ENCODE assay signal across 20 cellular contexts in genomic region chr4:7864685-7865084, GRCh38.
A peak's percentile ranks its signal among the peaks of the same experiment; 100 is the strongest.
DNase-seq lines count a peak whose midpoint lies in the region; ATAC-seq, FAIRE-seq and TF ChIP-seq lines count a peak whose summit lies in the region.
"Had no signal": no experiment of that assay in that cellular context is flagged by ENCODE, and none has a peak within 500 bp of the region (broad histone marks: within the 10 kb centered on the region; RNA-seq: fewer than 3 reads in every experiment).

No MANE protein-coding gene starts in this region.

- in situ Hi-C loops in HepG2 (cut with HindIII; ENCODE audit: extremely low pct_ligation_motif_present, low pct_unique_long_range_greater_than_20kb), result no loop called here

- no peak overlapping the region for H2AFZ ChIP-seq in HepG2 (ENCODE audit: low read length)

- intact Hi-C loops in HepG2 (cut with micrococcal nuclease; ENCODE audit: unreplicated experiment), result no loop called here
- intact Hi-C loops in right lobe of liver (cut with DNase I), result no loop called here
- intact Hi-C loops in lower leg skin (cut with DNase I; ENCODE audit: low total_unique reads), result no loop called here

- H3K36me3 ChIP-seq in HepG2 (replicated peaks in 1 of 2; ENCODE audit: control insufficient read depth in 1 of 2, insufficient read depth in 2 of 2, low read length in 2 of 2), result peaks cover 1 to 8% of the 10 kb centered on the region in 2 experiments; a peak in 2 of 5 replicates
- no peaks in the 10 kb centered on the region for H3K36me3 ChIP-seq in right lobe of liver
- peaks cover 3% of the 10 kb centered on the region for H3K36me3 ChIP-seq in SJCRH30
- H3K36me3 ChIP-seq: HAP-1 had no signal

- no peak overlapping the region for H3K4me3 ChIP-seq in HepG2 (replicated peaks in 1 of 3; ENCODE audit: insufficient read depth in 1 of 3, low read depth in 2 of 3, low read length in 3 of 3)
- no peak overlapping the region for H3K4me3 ChIP-seq in right lobe of liver
- H3K4me3 ChIP-seq in SJCRH30, result no peak overlapping the region
- H3K4me3 ChIP-seq in lower leg skin (ENCODE audit: low read depth, poor library complexity, severe bottlenecking), result no peak overlapping the region
- H3K4me3 ChIP-seq: HAP-1 had no signal

- peaks cover 6% of the 10 kb centered on the region for H3K36me3 Mint-ChIP-seq in memory B cell
- H3K36me3 Mint-ChIP-seq in stimulated activated naive B cell treated with anti-CD40 and anti-IgM and Interleukin-4, amounts not matched to agents 10 μg/mL and 1 μg/mL and 100 μg/mL, for 72 hours, result peaks cover 5 to 7% of the 10 kb centered on the region in 2 donors
- H3K36me3 Mint-ChIP-seq in stimulated activated memory B cell treated with anti-CD40 and anti-IgM and Interleukin-4, amounts not matched to agents 10 μg/mL and 1 μg/mL and 100 μg/mL, for 72 hours, result peaks cover 6% of the 10 kb centered on the region

- H3K9me3 ChIP-seq in HepG2 (ENCODE audit: low read length) (no peaks in the 10 kb centered on the region), right lobe of liver (no peaks in the 10 kb centered on the region), SJCRH30 (replicated peaks) (no peaks in the 10 kb centered on the region)
- H3K9me3 ChIP-seq: HAP-1 had no signal

- H3K27me3 ChIP-seq in HepG2 (ENCODE audit: control insufficient read depth in 1 of 2, insufficient read depth in 2 of 2, low read length in 2 of 2) (no peaks in the 10 kb centered on the region; a peak in 1 of 5 replicates), right lobe of liver (no peaks in the 10 kb centered on the region), SJCRH30 (no peaks in the 10 kb centered on the region)

- H3K27me3 Mint-ChIP-seq in memory B cell, result peaks cover 9% of the 10 kb centered on the region
- H3K27me3 Mint-ChIP-seq in stimulated activated naive B cell treated with anti-CD40 and anti-IgM and Interleukin-4, amounts not matched to agents 10 μg/mL and 1 μg/mL and 100 μg/mL, for 72 hours, result peaks cover 11 to 13% of the 10 kb centered on the region in 2 donors
- H3K27me3 Mint-ChIP-seq in stimulated activated memory B cell treated with anti-CD40 and anti-IgM and Interleukin-4, amounts not matched to agents 10 μg/mL and 1 μg/mL and 100 μg/mL, for 72 hours, result peaks cover 16% of the 10 kb centered on the region

- DNase-seq in HepG2 (ENCODE audit: low spot score) (no peak), right lobe of liver (no peak), SJCRH30 (no peak), memory B cell (ENCODE audit: low spot score in 2 of 2) (no peak), lower leg skin (ENCODE audit: low spot score in 2 of 2) (no peak)
- DNase-seq in stimulated activated naive B cell treated with anti-CD40 and anti-IgM and Interleukin-4, amounts not matched to agents 10 μg/mL and 1 μg/mL and 100 μg/mL, for 72 hours, result no peak
- DNase-seq: AML-193, Calu3, DMS53, NCI-H1436, NCI-H2029, NCI-H2171, NCI-H446, NCI-H69, Right ventricle myocardium superior had no signal

- H3K4me3 Mint-ChIP-seq in memory B cell, result no peak overlapping the region
- no peak overlapping the region for H3K4me3 Mint-ChIP-seq in stimulated activated naive B cell treated with anti-CD40 and anti-IgM and Interleukin-4, amounts not matched to agents 10 μg/mL and 1 μg/mL and 100 μg/mL, for 72 hours
- no peak overlapping the region for H3K4me3 Mint-ChIP-seq in stimulated activated memory B cell treated with anti-CD40 and anti-IgM and Interleukin-4, amounts not matched to agents 10 μg/mL and 1 μg/mL and 100 μg/mL, for 72 hours
- H3K4me3 Mint-ChIP-seq: CD14-positive monocyte had no signal

- TF ChIP-seq CTCF in HepG2 (CRISPR knock-in tag; IDR thresholded peaks at IDR 0.05) (no peak), right lobe of liver (IDR thresholded peaks at IDR 0.05) (no peak), lower leg skin (IDR thresholded peaks at IDR 0.05) (no peak)

- H3K4me1 ChIP-seq in HepG2 (ENCODE audit: insufficient read depth, low read length) (peaks cover 7% of the 10 kb centered on the region), right lobe of liver (no peaks in the 10 kb centered on the region), SJCRH30 (peaks cover 23% of the 10 kb centered on the region)

- H4K20me1 ChIP-seq in HepG2 (ENCODE audit: insufficient read depth, low read length), result no peaks in the 10 kb centered on the region

- CTCF ChIA-PET in HepG2 (lab: Yijun Ruan, JAX; ENCODE audit: low intra/inter-chr PET ratio, low total read pairs), result no interaction called here

- ATAC-seq in HepG2 (no peak), right lobe of liver (no peak), memory B cell (ENCODE audit: low read depth) (no peak), HG02678 (IDR thresholded peaks at IDR 0.05; ENCODE audit: unreplicated experiment) (no peak)
- ATAC-seq in stimulated activated naive B cell treated with anti-CD40 and anti-IgM and Interleukin-4, amounts not matched to agents 10 μg/mL and 1 μg/mL and 100 μg/mL, for 72 hours (replicated peaks), result peak; percentile 43 to 44
- ATAC-seq in stimulated activated memory B cell treated with anti-CD40 and anti-IgM and Interleukin-4, amounts not matched to agents 10 μg/mL and 1 μg/mL and 100 μg/mL, for 72 hours, result no peak

- peaks cover 11% of the 10 kb centered on the region for H3K9me3 Mint-ChIP-seq in memory B cell
- H3K9me3 Mint-ChIP-seq in stimulated activated naive B cell treated with anti-CD40 and anti-IgM and Interleukin-4, amounts not matched to agents 10 μg/mL and 1 μg/mL and 100 μg/mL, for 72 hours, result peaks cover 11 to 16% of the 10 kb centered on the region in 2 donors
- peaks cover 9% of the 10 kb centered on the region for H3K9me3 Mint-ChIP-seq in stimulated activated memory B cell treated with anti-CD40 and anti-IgM and Interleukin-4, amounts not matched to agents 10 μg/mL and 1 μg/mL and 100 μg/mL, for 72 hours

- H3K9ac ChIP-seq in HepG2 (ENCODE audit: insufficient read depth, low read depth, low read length), result no peak overlapping the region

- WGBS in HepG2 (ENCODE audit: low lambda C conversion rate), result 75% methylated on average over 2 of the region's 2 CpGs
- WGBS in right lobe of liver (ENCODE audit: insufficient coverage, low coverage, low lambda C conversion rate, missing lambda C conversion rate), result 71% methylated on average over 2 of the region's 2 CpGs
- 65 to 92% methylated on average over 2 of the region's 2 CpGs for WGBS in lower leg skin, 2 donors

- peak overlapping the region; percentile 93 for H3K27ac Mint-ChIP-seq in memory B cell
- no peak overlapping the region for H3K27ac Mint-ChIP-seq in stimulated activated naive B cell treated with anti-CD40 and anti-IgM and Interleukin-4, amounts not matched to agents 10 μg/mL and 1 μg/mL and 100 μg/mL, for 72 hours
- no peak overlapping the region for H3K27ac Mint-ChIP-seq in stimulated activated memory B cell treated with anti-CD40 and anti-IgM and Interleukin-4, amounts not matched to agents 10 μg/mL and 1 μg/mL and 100 μg/mL, for 72 hours

- H3K27ac ChIP-seq in HepG2 (ENCODE audit: extremely low read length, insufficient read depth, low read length) (no peak overlapping the region), right lobe of liver (no peak overlapping the region), SJCRH30 (peak overlapping the region; percentile 63)

- no peak overlapping the region for H3K4me2 ChIP-seq in HepG2 (ENCODE audit: low read depth, low read length)

- TF ChIP-seq RAD21 in HepG2 (CRISPR knock-in tag; IDR thresholded peaks at IDR 0.05), result no peak

- TF ChIP-seq POLR2A in HepG2 (IDR thresholded peaks at IDR 0.05; ENCODE audit: insufficient read depth in 1 of 2, low read depth in 2 of 2, low read length in 2 of 2) (no peak), right lobe of liver (IDR thresholded peaks at IDR 0.05) (no peak), lower leg skin (IDR thresholded peaks at IDR 0.05) (no peak)

- POLR2A ChIA-PET in HepG2 (lab: Yijun Ruan, JAX), result no interaction called here

- H3K4me1 Mint-ChIP-seq in memory B cell, result peaks cover 5% of the 10 kb centered on the region
- H3K4me1 Mint-ChIP-seq in stimulated activated naive B cell treated with anti-CD40 and anti-IgM and Interleukin-4, amounts not matched to agents 10 μg/mL and 1 μg/mL and 100 μg/mL, for 72 hours, result peaks cover 5 to 7% of the 10 kb centered on the region in 2 donors
- H3K4me1 Mint-ChIP-seq in stimulated activated memory B cell treated with anti-CD40 and anti-IgM and Interleukin-4, amounts not matched to agents 10 μg/mL and 1 μg/mL and 100 μg/mL, for 72 hours, result no peaks in the 10 kb centered on the region
- H3K4me1 Mint-ChIP-seq: CD14-positive monocyte had no signal

- no peak for TF ChIP-seq EP300 in HepG2 (IDR thresholded peaks at IDR 0.05; ENCODE audit: low read depth in 2 of 2, low read length in 2 of 2)
- no peak for TF ChIP-seq EP300 in HepG2 (CRISPR knock-in tag; IDR thresholded peaks at IDR 0.05; ENCODE audit: borderline replicate concordance)

- H3K79me2 ChIP-seq in HepG2 (ENCODE audit: insufficient read depth, low read length), result no peaks in the 10 kb centered on the region

- FAIRE-seq in HepG2 (lab: Jason Lieb, UNC), result no peak
- FAIRE-seq: RCC 7860 had no signal

- no TSS peak for BruUV-seq in HepG2 (replicated peaks; lab: Mats Ljungman, UMichigan)

Comparison
In these comparisons a context has a peak if more than half of its experiments do, and no peak if none do; other contexts are left out.
1. ATAC-seq: peak in stimulated activated naive B cell treated with anti-CD40 and anti-IgM and Interleukin-4, amounts not matched to agents 10 μg/mL and 1 μg/mL and 100 μg/mL, for 72 hours (2 of 2); none in HepG2 (single experiment), right lobe of liver (0 of 4), memory B cell (single experiment), stimulated activated memory B cell treated with anti-CD40 and anti-IgM and Interleukin-4, amounts not matched to agents 10 μg/mL and 1 μg/mL and 100 μg/mL, for 72 hours (single experiment) and HG02678 (single experiment).